Comparison of ENCODE assay signal across 2 cellular contexts in the genomic region with DNA sequence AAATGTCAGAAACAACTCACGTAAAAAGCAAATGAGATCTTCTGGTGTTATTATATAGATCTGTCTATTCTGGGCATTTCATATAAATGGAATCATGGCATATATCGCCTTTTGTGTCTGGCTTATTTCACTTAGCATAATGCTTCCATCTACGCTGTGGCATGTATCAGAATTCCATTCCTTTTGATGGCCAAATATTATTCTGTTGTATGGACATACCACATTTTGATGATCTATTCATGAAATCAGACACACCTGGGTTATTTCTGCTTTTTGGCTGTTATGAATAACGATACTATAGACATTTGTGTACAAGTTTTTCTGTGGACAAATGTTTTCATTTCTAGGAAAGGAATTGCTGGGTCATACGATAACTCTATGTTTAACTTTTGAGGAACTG.
TF ChIP-seq lines count a peak whose summit lies in the region.

No MANE protein-coding gene starts in this region.

TF ChIP-seq in HepG2, 621 proteins besides CTCF, POLR2A, EP300 and RAD21 (continued from another document):
- TF ChIP-seq IKZF1 (IDR thresholded peaks at IDR 0.05) (no peak), PHF20 (CRISPR knock-in tag; IDR thresholded peaks at IDR 0.05) (no peak)

TF ChIP-seq in WTC11, 78 proteins besides CTCF, POLR2A, EP300 and RAD21 (continued from another document):
- TF ChIP-seq, protein P1, sequence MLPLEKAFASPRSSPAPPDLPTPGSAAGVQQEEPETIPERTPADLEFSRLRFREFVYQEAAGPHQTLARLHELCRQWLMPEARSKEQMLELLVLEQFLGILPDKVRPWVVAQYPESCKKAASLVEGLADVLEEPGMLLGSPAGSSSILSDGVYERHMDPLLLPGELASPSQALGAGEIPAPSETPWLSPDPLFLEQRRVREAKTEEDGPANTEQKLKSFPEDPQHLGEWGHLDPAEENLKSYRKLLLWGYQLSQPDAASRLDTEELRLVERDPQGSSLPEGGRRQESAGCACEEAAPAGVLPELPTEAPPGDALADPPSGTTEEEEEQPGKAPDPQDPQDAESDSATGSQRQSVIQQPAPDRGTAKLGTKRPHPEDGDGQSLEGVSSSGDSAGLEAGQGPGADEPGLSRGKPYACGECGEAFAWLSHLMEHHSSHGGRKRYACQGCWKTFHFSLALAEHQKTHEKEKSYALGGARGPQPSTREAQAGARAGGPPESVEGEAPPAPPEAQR (CRISPR knock-in tag; IDR thresholded peaks at IDR 0.05): no peak
- no peak for TF ChIP-seq SOX15 (CRISPR knock-in tag; IDR thresholded peaks at IDR 0.05)
- TF ChIP-seq FOXP1 (CRISPR knock-in tag; IDR thresholded peaks at IDR 0.05; ENCODE audit: borderline replicate concordance): no peak
- TF ChIP-seq, protein P2, sequence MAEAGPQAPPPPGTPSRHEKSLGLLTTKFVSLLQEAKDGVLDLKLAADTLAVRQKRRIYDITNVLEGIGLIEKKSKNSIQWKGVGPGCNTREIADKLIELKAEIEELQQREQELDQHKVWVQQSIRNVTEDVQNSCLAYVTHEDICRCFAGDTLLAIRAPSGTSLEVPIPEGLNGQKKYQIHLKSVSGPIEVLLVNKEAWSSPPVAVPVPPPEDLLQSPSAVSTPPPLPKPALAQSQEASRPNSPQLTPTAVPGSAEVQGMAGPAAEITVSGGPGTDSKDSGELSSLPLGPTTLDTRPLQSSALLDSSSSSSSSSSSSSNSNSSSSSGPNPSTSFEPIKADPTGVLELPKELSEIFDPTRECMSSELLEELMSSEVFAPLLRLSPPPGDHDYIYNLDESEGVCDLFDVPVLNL (CRISPR knock-in tag; IDR thresholded peaks at IDR 0.05; ENCODE audit: borderline replicate concordance, low read depth): no peak
- TF ChIP-seq RELA (CRISPR knock-in tag; IDR thresholded peaks at IDR 0.05; ENCODE audit: borderline replicate concordance): no peak
- no peak for TF ChIP-seq TP53 (CRISPR knock-in tag; IDR thresholded peaks at IDR 0.05)
- TF ChIP-seq GABPB1 (CRISPR knock-in tag; IDR thresholded peaks at IDR 0.05): no peak
- TF ChIP-seq, protein P3, sequence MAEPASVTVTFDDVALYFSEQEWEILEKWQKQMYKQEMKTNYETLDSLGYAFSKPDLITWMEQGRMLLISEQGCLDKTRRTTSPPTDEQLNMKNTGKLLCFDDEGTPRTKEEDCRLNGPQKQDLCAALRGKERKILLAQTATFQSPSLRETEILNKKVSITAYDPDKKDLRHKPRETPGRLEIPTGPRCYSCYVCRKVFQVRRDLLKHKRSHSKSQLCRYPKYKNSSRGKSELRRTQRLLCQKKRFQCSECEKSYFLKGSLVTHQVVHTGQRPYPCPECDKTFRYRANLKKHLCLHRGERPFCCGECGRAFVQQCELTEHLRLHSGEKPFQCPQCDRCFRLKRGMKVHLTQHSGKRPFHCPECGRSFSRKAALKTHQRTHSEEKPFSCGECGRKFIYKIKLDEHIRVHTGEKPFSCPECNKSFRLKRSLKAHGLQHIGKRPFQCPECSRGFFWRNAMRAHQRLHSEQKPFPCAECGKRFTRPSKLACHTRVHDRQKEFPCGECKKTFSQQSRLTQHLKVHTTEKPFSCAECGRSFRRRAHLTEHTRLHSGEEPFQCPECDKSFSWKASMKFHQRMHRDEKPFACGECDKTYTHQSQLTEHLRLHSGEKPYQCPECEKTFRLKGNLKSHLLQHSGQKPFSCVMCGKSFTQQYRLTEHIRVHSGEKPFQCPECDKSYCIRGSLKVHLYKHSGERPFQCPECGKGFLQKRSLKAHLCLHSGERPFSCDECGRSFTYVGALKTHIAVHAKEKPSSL (CRISPR knock-in tag; conservative IDR thresholded peaks at IDR 0.05): no peak
- TF ChIP-seq, protein P4, sequence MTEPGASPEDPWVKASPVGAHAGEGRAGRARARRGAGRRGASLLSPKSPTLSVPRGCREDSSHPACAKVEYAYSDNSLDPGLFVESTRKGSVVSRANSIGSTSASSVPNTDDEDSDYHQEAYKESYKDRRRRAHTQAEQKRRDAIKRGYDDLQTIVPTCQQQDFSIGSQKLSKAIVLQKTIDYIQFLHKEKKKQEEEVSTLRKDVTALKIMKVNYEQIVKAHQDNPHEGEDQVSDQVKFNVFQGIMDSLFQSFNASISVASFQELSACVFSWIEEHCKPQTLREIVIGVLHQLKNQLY (CRISPR knock-in tag; IDR thresholded peaks at IDR 0.05): no peak
- TF ChIP-seq, protein P5, sequence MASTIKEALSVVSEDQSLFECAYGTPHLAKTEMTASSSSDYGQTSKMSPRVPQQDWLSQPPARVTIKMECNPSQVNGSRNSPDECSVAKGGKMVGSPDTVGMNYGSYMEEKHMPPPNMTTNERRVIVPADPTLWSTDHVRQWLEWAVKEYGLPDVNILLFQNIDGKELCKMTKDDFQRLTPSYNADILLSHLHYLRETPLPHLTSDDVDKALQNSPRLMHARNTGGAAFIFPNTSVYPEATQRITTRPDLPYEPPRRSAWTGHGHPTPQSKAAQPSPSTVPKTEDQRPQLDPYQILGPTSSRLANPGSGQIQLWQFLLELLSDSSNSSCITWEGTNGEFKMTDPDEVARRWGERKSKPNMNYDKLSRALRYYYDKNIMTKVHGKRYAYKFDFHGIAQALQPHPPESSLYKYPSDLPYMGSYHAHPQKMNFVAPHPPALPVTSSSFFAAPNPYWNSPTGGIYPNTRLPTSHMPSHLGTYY (CRISPR knock-in tag; IDR thresholded peaks at IDR 0.05): no peak
- no peak for TF ChIP-seq KAT7 (CRISPR knock-in tag; IDR thresholded peaks at IDR 0.05; ENCODE audit: borderline replicate concordance)
- TF ChIP-seq, protein P6, sequence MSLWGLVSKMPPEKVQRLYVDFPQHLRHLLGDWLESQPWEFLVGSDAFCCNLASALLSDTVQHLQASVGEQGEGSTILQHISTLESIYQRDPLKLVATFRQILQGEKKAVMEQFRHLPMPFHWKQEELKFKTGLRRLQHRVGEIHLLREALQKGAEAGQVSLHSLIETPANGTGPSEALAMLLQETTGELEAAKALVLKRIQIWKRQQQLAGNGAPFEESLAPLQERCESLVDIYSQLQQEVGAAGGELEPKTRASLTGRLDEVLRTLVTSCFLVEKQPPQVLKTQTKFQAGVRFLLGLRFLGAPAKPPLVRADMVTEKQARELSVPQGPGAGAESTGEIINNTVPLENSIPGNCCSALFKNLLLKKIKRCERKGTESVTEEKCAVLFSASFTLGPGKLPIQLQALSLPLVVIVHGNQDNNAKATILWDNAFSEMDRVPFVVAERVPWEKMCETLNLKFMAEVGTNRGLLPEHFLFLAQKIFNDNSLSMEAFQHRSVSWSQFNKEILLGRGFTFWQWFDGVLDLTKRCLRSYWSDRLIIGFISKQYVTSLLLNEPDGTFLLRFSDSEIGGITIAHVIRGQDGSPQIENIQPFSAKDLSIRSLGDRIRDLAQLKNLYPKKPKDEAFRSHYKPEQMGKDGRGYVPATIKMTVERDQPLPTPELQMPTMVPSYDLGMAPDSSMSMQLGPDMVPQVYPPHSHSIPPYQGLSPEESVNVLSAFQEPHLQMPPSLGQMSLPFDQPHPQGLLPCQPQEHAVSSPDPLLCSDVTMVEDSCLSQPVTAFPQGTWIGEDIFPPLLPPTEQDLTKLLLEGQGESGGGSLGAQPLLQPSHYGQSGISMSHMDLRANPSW (CRISPR knock-in tag; conservative IDR thresholded peaks at IDR 0.05; ENCODE audit: low read depth): no peak
- TF ChIP-seq, protein P7, sequence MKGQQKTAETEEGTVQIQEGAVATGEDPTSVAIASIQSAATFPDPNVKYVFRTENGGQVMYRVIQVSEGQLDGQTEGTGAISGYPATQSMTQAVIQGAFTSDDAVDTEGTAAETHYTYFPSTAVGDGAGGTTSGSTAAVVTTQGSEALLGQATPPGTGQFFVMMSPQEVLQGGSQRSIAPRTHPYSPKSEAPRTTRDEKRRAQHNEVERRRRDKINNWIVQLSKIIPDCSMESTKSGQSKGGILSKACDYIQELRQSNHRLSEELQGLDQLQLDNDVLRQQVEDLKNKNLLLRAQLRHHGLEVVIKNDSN (CRISPR knock-in tag; IDR thresholded peaks at IDR 0.05): no peak
- no peak for TF ChIP-seq NR3C1 (CRISPR knock-in tag; conservative IDR thresholded peaks at IDR 0.05; ENCODE audit: low read depth)
- TF ChIP-seq ELF4 (CRISPR knock-in tag; IDR thresholded peaks at IDR 0.05; ENCODE audit: low read depth): no peak
- TF ChIP-seq, protein P8, sequence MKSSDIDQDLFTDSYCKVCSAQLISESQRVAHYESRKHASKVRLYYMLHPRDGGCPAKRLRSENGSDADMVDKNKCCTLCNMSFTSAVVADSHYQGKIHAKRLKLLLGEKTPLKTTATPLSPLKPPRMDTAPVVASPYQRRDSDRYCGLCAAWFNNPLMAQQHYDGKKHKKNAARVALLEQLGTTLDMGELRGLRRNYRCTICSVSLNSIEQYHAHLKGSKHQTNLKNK (CRISPR knock-in tag; IDR thresholded peaks at IDR 0.05): no peak
- TF ChIP-seq JUN (CRISPR knock-in tag; IDR thresholded peaks at IDR 0.05): no peak
